11 cellular contexts compared by ENCODE assay signal in the genomic region with DNA sequence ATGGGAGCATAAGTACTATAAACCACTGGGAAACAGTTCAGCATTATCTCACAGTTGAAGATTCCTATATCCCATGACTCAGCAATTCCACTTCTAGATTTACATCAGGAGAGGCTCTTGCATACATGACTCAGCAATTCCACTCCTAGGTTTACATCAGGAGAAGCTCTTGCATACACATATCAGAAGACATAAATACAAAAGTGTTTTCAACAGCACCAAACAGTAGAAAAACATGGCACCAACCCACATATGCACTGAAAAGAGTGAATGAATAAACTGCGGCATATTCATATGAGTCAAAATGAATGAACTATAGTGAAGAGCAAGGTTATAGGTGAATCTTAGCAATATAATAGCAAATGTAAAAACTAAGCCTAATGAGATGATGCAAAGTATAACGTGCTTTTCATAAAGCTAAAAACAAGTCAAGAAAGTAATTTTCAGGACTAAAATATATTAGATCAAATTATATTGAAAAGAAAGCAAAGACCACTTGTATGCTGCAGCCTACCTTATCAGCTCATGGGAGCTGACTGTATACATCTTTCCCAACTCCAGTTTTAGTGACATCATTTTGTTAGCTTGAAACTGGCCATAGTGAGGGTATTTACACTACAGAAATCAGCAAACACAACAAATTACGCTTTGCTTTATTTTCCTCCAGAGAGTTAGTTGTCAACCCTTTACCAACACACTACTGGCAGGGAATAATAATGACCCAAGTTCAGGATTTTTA.
A peak's percentile ranks its signal among the peaks of the same experiment; 100 is the strongest.
DNase-seq lines count a peak whose midpoint lies in the region; ATAC-seq, FAIRE-seq and TF ChIP-seq lines count a peak whose summit lies in the region.
"Had no signal": no experiment of that assay in that cellular context is flagged by ENCODE, and none has a peak within 500 bp of the region (broad histone marks: within the 10 kb centered on the region; RNA-seq: fewer than 3 reads in every experiment).

No MANE protein-coding gene starts in this region.

- no peak overlapping the region for H3K9ac ChIP-seq in HepG2 (ENCODE audit: insufficient read depth, low read depth, low read length)
- H3K9ac ChIP-seq in endothelial cell of umbilical vein (replicated peaks; ENCODE audit: extremely low read depth, insufficient read depth, low read length): no peak overlapping the region

- H3K27ac ChIP-seq in HepG2 (ENCODE audit: extremely low read length, insufficient read depth, low read length): no peak overlapping the region
- no peak overlapping the region for H3K27ac ChIP-seq in right lobe of liver
- H3K27ac ChIP-seq in endothelial cell of umbilical vein (ENCODE audit: insufficient read depth, low read depth, low read length): no peak overlapping the region

- H3K79me2 ChIP-seq in HepG2 (ENCODE audit: insufficient read depth, low read length) (no peaks in the 10 kb centered on the region), endothelial cell of umbilical vein (ENCODE audit: control insufficient read depth, insufficient read depth, low read length) (no peaks in the 10 kb centered on the region)

- FAIRE-seq in HepG2 (lab: Jason Lieb, UNC): no peak
- FAIRE-seq in endothelial cell of umbilical vein (lab: Jason Lieb, UNC): peak; percentile 60

- no peak overlapping the region for H2AFZ ChIP-seq in HepG2 (ENCODE audit: low read length)
- no peak overlapping the region for H2AFZ ChIP-seq in endothelial cell of umbilical vein (ENCODE audit: low read depth, low read length)

- TF ChIP-seq CTCF in HepG2 (CRISPR knock-in tag; IDR thresholded peaks at IDR 0.05) (no peak), right lobe of liver (IDR thresholded peaks at IDR 0.05) (no peak), endothelial cell of umbilical vein (IDR thresholded peaks at IDR 0.05; ENCODE audit: extremely low read depth in 1 of 2, insufficient read depth in 1 of 2, low read depth in 1 of 2, low read length in 2 of 2) (no peak)

- H3K9me1 ChIP-seq in endothelial cell of umbilical vein (replicated peaks; ENCODE audit: control insufficient read depth, extremely low read depth, insufficient read depth, low read length): no peaks in the 10 kb centered on the region

- no peak overlapping the region for H3K4me2 ChIP-seq in HepG2 (ENCODE audit: low read depth, low read length)
- H3K4me2 ChIP-seq in endothelial cell of umbilical vein (ENCODE audit: insufficient read depth, low read length): no peak overlapping the region

- intact Hi-C loops in HepG2 (cut with micrococcal nuclease; ENCODE audit: unreplicated experiment) (no loop called here), right lobe of liver (cut with DNase I) (loop anchor here in 1 of 2 donors (5.0 kb wide), 1 partner anchor 102 kb away; no protein-coding TSS in a partner anchor), endothelial cell of umbilical vein (cut with micrococcal nuclease) (no loop called here)

- POLR2A ChIA-PET in HepG2 (lab: Yijun Ruan, JAX): no interaction called here
- POLR2A ChIA-PET in endothelial cell of umbilical vein (lab: Charles Lee): no interaction called here

- TF ChIP-seq EP300 in HepG2 (IDR thresholded peaks at IDR 0.05; ENCODE audit: low read depth in 2 of 2, low read length in 2 of 2) (no peak), HepG2 (CRISPR knock-in tag; IDR thresholded peaks at IDR 0.05; ENCODE audit: borderline replicate concordance) (no peak)

- peak; percentile 40 for DNase-seq in HepG2 (ENCODE audit: low spot score)
- no peak for DNase-seq in right lobe of liver
- DNase-seq in NCI-H510A treated with DMSO at 0.1 percent for 48 hours (lab: John Stamatoyannopoulos, UW): peak; percentile 55
- peak; percentile 39 for DNase-seq in endothelial cell of umbilical vein (ENCODE audit: low read depth, low spot score)
- DNase-seq in stromal cell of bone marrow (ENCODE audit: low read depth): peak; percentile 69
- DNase-seq in NCI-H1694 treated with DMSO at 0.1 percent for 48 hours (lab: John Stamatoyannopoulos, UW): no peak
- DNase-seq in activated T-cell treated with anti-CD3 and anti-CD28 coated beads, Interleukin-2, amount 50 U/mL, for 24 hours: no peak
- no peak for DNase-seq in midbrain (lab: John Stamatoyannopoulos, UW)
- DNase-seq: activated B cell treated with CpG ODN at 0.5 μM for 24 hours, DND-41 had no signal

- no TSS peak for BruUV-seq in HepG2 (replicated peaks; lab: Mats Ljungman, UMichigan)
- no TSS peak for BruUV-seq in endothelial cell of umbilical vein (replicated peaks; lab: Mats Ljungman, UMichigan)

- H3K4me3 Mint-ChIP-seq in activated T-cell treated with anti-CD3 and anti-CD28 coated beads, Interleukin-2, amount 50 U/mL, for 24 hours: no peak overlapping the region
- H3K4me3 Mint-ChIP-seq: activated B cell treated with CpG ODN at 0.5 μM for 24 hours; central memory CD8-positive, alpha-beta T cell had no signal

- no peak overlapping the region for H3K27ac Mint-ChIP-seq in activated T-cell treated with anti-CD3 and anti-CD28 coated beads, Interleukin-2, amount 50 U/mL, for 24 hours
- H3K27ac Mint-ChIP-seq: activated B cell treated with CpG ODN at 0.5 μM for 24 hours had no signal

- H3K4me3 ChIP-seq in HepG2 (replicated peaks in 1 of 3; ENCODE audit: insufficient read depth in 1 of 3, low read depth in 2 of 3, low read length in 3 of 3) (no peak overlapping the region), right lobe of liver (no peak overlapping the region), endothelial cell of umbilical vein (replicated peaks in 1 of 3; ENCODE audit: insufficient read depth in 1 of 3, low read depth in 1 of 3, low read length in 3 of 3) (no peak overlapping the region)

- peaks cover 28% of the 10 kb centered on the region for H3K27me3 Mint-ChIP-seq in activated T-cell treated with anti-CD3 and anti-CD28 coated beads, Interleukin-2, amount 50 U/mL, for 24 hours

- TF ChIP-seq POLR2A in HepG2 (IDR thresholded peaks at IDR 0.05; ENCODE audit: insufficient read depth in 1 of 2, low read depth in 2 of 2, low read length in 2 of 2): no peak
- no peak for TF ChIP-seq POLR2A in right lobe of liver (IDR thresholded peaks at IDR 0.05)
- no peak for TF ChIP-seq POLR2A in endothelial cell of umbilical vein (IDR thresholded peaks at IDR 0.05; ENCODE audit: low read depth, low read length)

- H4K20me1 ChIP-seq in HepG2 (ENCODE audit: insufficient read depth, low read length) (no peaks in the 10 kb centered on the region), endothelial cell of umbilical vein (replicated peaks; ENCODE audit: control insufficient read depth, extremely low read depth, insufficient read depth, low read length) (no peaks in the 10 kb centered on the region)

- in situ Hi-C loops in HepG2 (cut with HindIII; ENCODE audit: extremely low pct_ligation_motif_present, low pct_unique_long_range_greater_than_20kb): loop anchor here (10.0 kb wide), 1 partner anchor 105 kb away; no protein-coding TSS in a partner anchor

- WGBS in HepG2 (ENCODE audit: low lambda C conversion rate): 43% methylated on average over 3 of the region's 3 CpGs
- 31% methylated on average over 3 of the region's 3 CpGs for WGBS in right lobe of liver (ENCODE audit: insufficient coverage, low coverage, low lambda C conversion rate, missing lambda C conversion rate)

- H3K4me1 ChIP-seq in HepG2 (ENCODE audit: insufficient read depth, low read length) (no peaks in the 10 kb centered on the region), right lobe of liver (no peaks in the 10 kb centered on the region), endothelial cell of umbilical vein (ENCODE audit: control insufficient read depth, extremely low read depth, insufficient read depth, low read length) (peaks cover 2% of the 10 kb centered on the region)

- no peak for ATAC-seq in HepG2
- no peak for ATAC-seq in right lobe of liver

- H3K9me3 Mint-ChIP-seq in activated T-cell treated with anti-CD3 and anti-CD28 coated beads, Interleukin-2, amount 50 U/mL, for 24 hours: no peaks in the 10 kb centered on the region
- H3K9me3 Mint-ChIP-seq: activated B cell treated with CpG ODN at 0.5 μM for 24 hours; central memory CD8-positive, alpha-beta T cell had no signal

- peaks cover 11% of the 10 kb centered on the region for H3K4me1 Mint-ChIP-seq in activated T-cell treated with anti-CD3 and anti-CD28 coated beads, Interleukin-2, amount 50 U/mL, for 24 hours (ENCODE audit: low read depth)

- H3K27me3 ChIP-seq in HepG2 (ENCODE audit: control insufficient read depth in 1 of 2, insufficient read depth in 2 of 2, low read length in 2 of 2): no peaks in the 10 kb centered on the region
- no peaks in the 10 kb centered on the region for H3K27me3 ChIP-seq in right lobe of liver
- H3K27me3 ChIP-seq in endothelial cell of umbilical vein (ENCODE audit: control insufficient read depth in 2 of 2, insufficient read depth in 2 of 2, low read length in 2 of 2): peaks cover 4 to 7% of the 10 kb centered on the region in 2 experiments

- CTCF ChIA-PET in HepG2 (lab: Yijun Ruan, JAX; ENCODE audit: low intra/inter-chr PET ratio, low total read pairs): interaction anchor here (1.4 to 8.5 kb wide), 2 partner anchors 101 to 102 kb away, joined by 5 to 163 read pairs; no protein-coding TSS in a partner anchor
- CTCF ChIA-PET in endothelial cell of umbilical vein (lab: Charles Lee): interaction anchor here (1.0 to 12.4 kb wide), 4 partner anchors 10 to 244 kb away, joined by 3 to 561 read pairs (median 6); no protein-coding TSS in a partner anchor

- dilution Hi-C loops in endothelial cell of umbilical vein (cut with MboI; ENCODE audit: extremely low pct_ligation_motif_present, low sequenced_read_pairs): no loop called here

- H3K9me3 ChIP-seq in HepG2 (ENCODE audit: low read length) (no peaks in the 10 kb centered on the region), right lobe of liver (no peaks in the 10 kb centered on the region), endothelial cell of umbilical vein (replicated peaks; ENCODE audit: control insufficient read depth, insufficient read depth, low read length) (no peaks in the 10 kb centered on the region)

- TF ChIP-seq RAD21 in HepG2 (CRISPR knock-in tag; IDR thresholded peaks at IDR 0.05): no peak

- H3K36me3 Mint-ChIP-seq in activated T-cell treated with anti-CD3 and anti-CD28 coated beads, Interleukin-2, amount 50 U/mL, for 24 hours (ENCODE audit: low read depth): no peaks in the 10 kb centered on the region

- H3K36me3 ChIP-seq in HepG2 (replicated peaks in 1 of 2; ENCODE audit: control insufficient read depth in 1 of 2, insufficient read depth in 2 of 2, low read length in 2 of 2): no peaks in the 10 kb centered on the region
- H3K36me3 ChIP-seq in right lobe of liver: no peaks in the 10 kb centered on the region
- H3K36me3 ChIP-seq in endothelial cell of umbilical vein (ENCODE audit: control insufficient read depth in 2 of 2, extremely low read depth in 1 of 2, insufficient read depth in 2 of 2, low read length in 2 of 2): no peaks in the 10 kb centered on the region

TF ChIP-seq in endothelial cell of umbilical vein, 7 proteins besides CTCF, POLR2A, EP300 and RAD21:
- TF ChIP-seq GATA2 (IDR thresholded peaks at IDR 0.05; ENCODE audit: insufficient read depth, insufficient read length, low read depth, low read length) (no peak), JUN (IDR thresholded peaks at IDR 0.05; ENCODE audit: borderline replicate concordance, insufficient read depth, insufficient read length, low read depth) (peak; percentile 2), EZH2 (IDR thresholded peaks at IDR 0.05; ENCODE audit: borderline replicate concordance, low read depth, low read length, severe bottlenecking) (no peak), POLR2AphosphoS5 (IDR thresholded peaks at IDR 0.05; ENCODE audit: insufficient read depth, low read depth, low read length) (no peak)

Comparison
In these comparisons a context has a peak if more than half of its experiments do, and no peak if none do; other contexts are left out.
1. DNase-seq: peak in HepG2 (single experiment), NCI-H510A treated with DMSO at 0.1 percent for 48 hours (single experiment), endothelial cell of umbilical vein (single experiment) and stromal cell of bone marrow (single experiment); none in right lobe of liver (0 of 3), NCI-H1694 treated with DMSO at 0.1 percent for 48 hours (single experiment), activated T-cell treated with anti-CD3 and anti-CD28 coated beads, Interleukin-2, amount 50 U/mL, for 24 hours (single experiment) and midbrain (single experiment).